ENCODE assay signal across 1 cellular context in genomic region chr12:132617822-132618682, GRCh38.
TF ChIP-seq lines count a peak whose summit lies in the region.

No MANE protein-coding gene starts in this region.

TF ChIP-seq in H1, 55 proteins besides CTCF, POLR2A, EP300 and RAD21:
- TF ChIP-seq PHF8 (conservative IDR thresholded peaks at IDR 0.05; ENCODE audit: low read depth, low read length) = peak; percentile 24; the same call in 1 of the 2 replicates
- no peak for TF ChIP-seq SIX5 (IDR thresholded peaks at IDR 0.05; ENCODE audit: low read depth, low read length)
- TF ChIP-seq NRF1 (IDR thresholded peaks at IDR 0.05; ENCODE audit: low read depth, low read length) = no peak
- TF ChIP-seq E2F6 (IDR thresholded peaks at IDR 0.05) = peak; percentile 99
- 0 out of 4 replicates have a peak, but pooled peaks of 1 of the 2 experiments have one; percentile 52 for TF ChIP-seq HDAC2 (IDR thresholded peaks at IDR 0.05; ENCODE audit: borderline replicate concordance in 1 of 2, low read depth in 2 of 2, low read length in 2 of 2)
- TF ChIP-seq MAX (IDR thresholded peaks at IDR 0.05) = peak; percentile 95
- TF ChIP-seq TCF12 (IDR thresholded peaks at IDR 0.05; ENCODE audit: low read depth, low read length) = 0 out of 2 replicates have a peak, but pooled peaks have one; percentile 49
- TF ChIP-seq SUZ12 (IDR thresholded peaks at IDR 0.05; ENCODE audit: low read length) = 0 out of 2 replicates have a peak, but pooled peaks have one; percentile 42
